ENCODE assay signal across 11 cellular contexts in the genomic region with DNA sequence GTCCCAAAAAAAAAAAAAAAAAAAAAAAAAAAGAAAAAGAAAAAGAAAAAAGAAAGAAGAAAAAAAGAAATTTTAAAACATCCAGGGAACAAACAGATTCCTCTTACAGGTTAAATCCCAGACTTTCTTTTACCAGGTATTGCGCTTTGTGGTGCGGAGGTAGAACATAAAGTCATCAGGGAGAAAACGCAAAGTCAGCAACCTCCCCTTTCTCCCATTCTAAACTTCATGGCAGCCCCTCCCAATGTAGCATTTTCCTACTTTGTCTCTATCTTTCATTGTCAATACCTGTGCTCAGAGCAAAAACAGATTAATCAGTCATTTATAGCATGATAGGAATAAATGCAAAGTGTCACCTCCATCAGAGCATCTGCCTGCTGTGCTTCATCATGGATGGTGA.
DNase-seq lines count a peak whose midpoint lies in the region; ATAC-seq, FAIRE-seq and TF ChIP-seq lines count a peak whose summit lies in the region.
"Had no signal": no experiment of that assay in that cellular context is flagged by ENCODE, and none has a peak within 500 bp of the region (broad histone marks: within the 10 kb centered on the region; RNA-seq: fewer than 3 reads in every experiment).

No MANE protein-coding gene starts in this region.

- H3K27me3 ChIP-seq in AG04450 (ENCODE audit: control insufficient read depth, insufficient read depth, low read length) (no peaks in the 10 kb centered on the region), RWPE2 (ENCODE audit: insufficient read depth, poor library complexity, severe bottlenecking) (no peaks in the 10 kb centered on the region), endothelial cell of umbilical vein (ENCODE audit: control insufficient read depth in 2 of 2, insufficient read depth in 2 of 2, low read length in 2 of 2) (no peaks in the 10 kb centered on the region), skeletal muscle satellite cell (ENCODE audit: control insufficient read depth, insufficient read depth, low read length) (no peaks in the 10 kb centered on the region), testis (no peaks in the 10 kb centered on the region)
- H3K27me3 ChIP-seq: BLaER1 treated with 17β-estradiol and CSF1 and Interleukin-3, amounts not matched to agents 10 nM and 100 nM had no signal

- TF ChIP-seq CTCF in AG04450 (IDR thresholded peaks at IDR 0.05; ENCODE audit: low read depth, low read length) (no peak), RWPE2 (IDR thresholded peaks at IDR 0.05; ENCODE audit: poor library complexity, severe bottlenecking) (no peak), endothelial cell of umbilical vein (IDR thresholded peaks at IDR 0.05; ENCODE audit: extremely low read depth in 1 of 2, insufficient read depth in 1 of 2, low read depth in 1 of 2, low read length in 2 of 2) (no peak), testis (IDR thresholded peaks at IDR 0.05) (no peak)

- H3K27ac ChIP-seq in AG04450 (ENCODE audit: low read depth, low read length) (peak overlapping the region; percentile 53), RWPE2 (ENCODE audit: poor library complexity, severe bottlenecking) (peak overlapping the region; percentile 15), endothelial cell of umbilical vein (ENCODE audit: insufficient read depth, low read depth, low read length) (peak overlapping the region; percentile 22), testis (no peak overlapping the region)
- H3K27ac ChIP-seq: BLaER1 treated with 17β-estradiol and CSF1 and Interleukin-3, amounts not matched to agents 10 nM and 100 nM had no signal

- H3K4me1 ChIP-seq in RWPE2 (ENCODE audit: insufficient read depth, poor library complexity, severe bottlenecking): peaks cover 7% of the 10 kb centered on the region
- H3K4me1 ChIP-seq in endothelial cell of umbilical vein (ENCODE audit: control insufficient read depth, extremely low read depth, insufficient read depth, low read length): peaks cover 4% of the 10 kb centered on the region
- peaks cover 23% of the 10 kb centered on the region for H3K4me1 ChIP-seq in skeletal muscle satellite cell (ENCODE audit: control insufficient read depth, insufficient read depth, low read length)
- H3K4me1 ChIP-seq in testis: no peaks in the 10 kb centered on the region

- DNase-seq in AG04450 (ENCODE audit: low read depth, low spot score) (no peak), RWPE2 (ENCODE audit: low spot score) (no peak), endothelial cell of umbilical vein (ENCODE audit: low read depth, low spot score) (no peak), testis (no peak)
- DNase-seq: CD4-positive, CD25-positive, alpha-beta regulatory T cell; DMS 273 treated with DMSO at 0.1 percent for 48 hours; H7 had no signal

- no peaks in the 10 kb centered on the region for H3K79me2 ChIP-seq in endothelial cell of umbilical vein (ENCODE audit: control insufficient read depth, insufficient read depth, low read length)

- POLR2A ChIA-PET in AG04450 (lab: Yijun Ruan, JAX) (interaction anchor here (0.6 kb wide), 1 partner anchor 44 kb away, joined by 3 read pairs; no protein-coding TSS in a partner anchor), endothelial cell of umbilical vein (lab: Charles Lee) (no interaction called here)

- H3K36me3 ChIP-seq in RWPE2 (ENCODE audit: low read depth) (no peaks in the 10 kb centered on the region), endothelial cell of umbilical vein (ENCODE audit: control insufficient read depth in 2 of 2, extremely low read depth in 1 of 2, insufficient read depth in 2 of 2, low read length in 2 of 2) (no peaks in the 10 kb centered on the region), skeletal muscle satellite cell (ENCODE audit: insufficient read depth, low read length) (no peaks in the 10 kb centered on the region), testis (ENCODE audit: low read depth, missing control alignments) (no peaks in the 10 kb centered on the region)

- H3K9me3 ChIP-seq in AG04450 (ENCODE audit: control insufficient read depth, insufficient read depth, low read length) (no peaks in the 10 kb centered on the region), RWPE2 (ENCODE audit: severe bottlenecking) (no peaks in the 10 kb centered on the region), endothelial cell of umbilical vein (replicated peaks; ENCODE audit: control insufficient read depth, insufficient read depth, low read length) (no peaks in the 10 kb centered on the region), skeletal muscle satellite cell (replicated peaks; ENCODE audit: low read length) (no peaks in the 10 kb centered on the region), testis (no peaks in the 10 kb centered on the region)

- no peak overlapping the region for H2AFZ ChIP-seq in endothelial cell of umbilical vein (ENCODE audit: low read depth, low read length)

- no peaks in the 10 kb centered on the region for H3K9me1 ChIP-seq in endothelial cell of umbilical vein (replicated peaks; ENCODE audit: control insufficient read depth, extremely low read depth, insufficient read depth, low read length)

- no peak overlapping the region for H3K4me2 ChIP-seq in endothelial cell of umbilical vein (ENCODE audit: insufficient read depth, low read length)
- peak overlapping the region; percentile 30 for H3K4me2 ChIP-seq in skeletal muscle satellite cell (ENCODE audit: low read length)

- FAIRE-seq in endothelial cell of umbilical vein (lab: Jason Lieb, UNC): no peak

- H3K9ac ChIP-seq in endothelial cell of umbilical vein (replicated peaks; ENCODE audit: extremely low read depth, insufficient read depth, low read length) (no peak overlapping the region), skeletal muscle satellite cell (ENCODE audit: low read depth, low read length) (no peak overlapping the region)
- H3K9ac ChIP-seq: BLaER1 treated with 17β-estradiol and CSF1 and Interleukin-3, amounts not matched to agents 10 nM and 100 nM had no signal

- ATAC-seq in RWPE2 (ENCODE audit: low read depth) (no peak), HG03097 (IDR thresholded peaks at IDR 0.05; ENCODE audit: low FRiP score, unreplicated experiment) (no peak), GM21619 (IDR thresholded peaks at IDR 0.05; ENCODE audit: unreplicated experiment) (no peak)

- 92% methylated on average over 3 of the region's 3 CpGs for WGBS in testis, 2 donors

- no peak overlapping the region for H3K4me3 ChIP-seq in AG04450 (ENCODE audit: low read depth, low read length)
- H3K4me3 ChIP-seq in RWPE2 (ENCODE audit: severe bottlenecking): no peak overlapping the region
- H3K4me3 ChIP-seq in endothelial cell of umbilical vein (replicated peaks in 1 of 3; ENCODE audit: insufficient read depth in 1 of 3, low read depth in 1 of 3, low read length in 3 of 3): no peak overlapping the region
- no peak overlapping the region for H3K4me3 ChIP-seq in skeletal muscle satellite cell (ENCODE audit: low read length)
- H3K4me3 ChIP-seq in testis: no peak overlapping the region
- H3K4me3 ChIP-seq: BLaER1 treated with 17β-estradiol and CSF1 and Interleukin-3, amounts not matched to agents 10 nM and 100 nM had no signal

- no TSS peak for BruUV-seq in endothelial cell of umbilical vein (replicated peaks; lab: Mats Ljungman, UMichigan)

- intact Hi-C loops in endothelial cell of umbilical vein (cut with micrococcal nuclease): no loop called here
- intact Hi-C loops in testis (cut with DNase I; ENCODE audit: low total_unique reads): no loop called here

- CTCF ChIA-PET in AG04450 (lab: Charles Lee): interaction anchor here (0.9 kb wide), 1 partner anchor 10 kb away, joined by 4 read pairs; no protein-coding TSS in a partner anchor
- CTCF ChIA-PET in endothelial cell of umbilical vein (lab: Charles Lee): no interaction called here

- no peak for TF ChIP-seq POLR2A in endothelial cell of umbilical vein (IDR thresholded peaks at IDR 0.05; ENCODE audit: low read depth, low read length)
- no peak for TF ChIP-seq POLR2A in testis (IDR thresholded peaks at IDR 0.05)

- no peaks in the 10 kb centered on the region for H4K20me1 ChIP-seq in endothelial cell of umbilical vein (replicated peaks; ENCODE audit: control insufficient read depth, extremely low read depth, insufficient read depth, low read length)
- H4K20me1 ChIP-seq: BLaER1 treated with 17β-estradiol and CSF1 and Interleukin-3, amounts not matched to agents 10 nM and 100 nM had no signal

- dilution Hi-C loops in endothelial cell of umbilical vein (cut with MboI; ENCODE audit: extremely low pct_ligation_motif_present, low sequenced_read_pairs): no loop called here

TF ChIP-seq in endothelial cell of umbilical vein, 7 proteins besides CTCF, POLR2A, EP300 and RAD21:
- TF ChIP-seq EZH2 (IDR thresholded peaks at IDR 0.05; ENCODE audit: borderline replicate concordance, low read depth, low read length, severe bottlenecking): no peak
- no peak for TF ChIP-seq JUN (IDR thresholded peaks at IDR 0.05; ENCODE audit: borderline replicate concordance, insufficient read depth, insufficient read length, low read depth)
- no peak for TF ChIP-seq POLR2AphosphoS5 (IDR thresholded peaks at IDR 0.05; ENCODE audit: insufficient read depth, low read depth, low read length)
- no peak for TF ChIP-seq FOS (IDR thresholded peaks at IDR 0.05; ENCODE audit: borderline replicate concordance, insufficient read depth, low read length)
- TF ChIP-seq, protein P1, sequence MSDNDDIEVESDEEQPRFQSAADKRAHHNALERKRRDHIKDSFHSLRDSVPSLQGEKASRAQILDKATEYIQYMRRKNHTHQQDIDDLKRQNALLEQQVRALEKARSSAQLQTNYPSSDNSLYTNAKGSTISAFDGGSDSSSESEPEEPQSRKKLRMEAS (IDR thresholded peaks at IDR 0.05; ENCODE audit: insufficient read depth, insufficient read length): no peak

Comparison
In these comparisons a context has a peak if more than half of its experiments do, and no peak if none do; other contexts are left out.
1. H3K27ac ChIP-seq: peak in AG04450 (single experiment), RWPE2 (single experiment) and endothelial cell of umbilical vein (single experiment); none in testis (0 of 2).